In the genomic region with DNA sequence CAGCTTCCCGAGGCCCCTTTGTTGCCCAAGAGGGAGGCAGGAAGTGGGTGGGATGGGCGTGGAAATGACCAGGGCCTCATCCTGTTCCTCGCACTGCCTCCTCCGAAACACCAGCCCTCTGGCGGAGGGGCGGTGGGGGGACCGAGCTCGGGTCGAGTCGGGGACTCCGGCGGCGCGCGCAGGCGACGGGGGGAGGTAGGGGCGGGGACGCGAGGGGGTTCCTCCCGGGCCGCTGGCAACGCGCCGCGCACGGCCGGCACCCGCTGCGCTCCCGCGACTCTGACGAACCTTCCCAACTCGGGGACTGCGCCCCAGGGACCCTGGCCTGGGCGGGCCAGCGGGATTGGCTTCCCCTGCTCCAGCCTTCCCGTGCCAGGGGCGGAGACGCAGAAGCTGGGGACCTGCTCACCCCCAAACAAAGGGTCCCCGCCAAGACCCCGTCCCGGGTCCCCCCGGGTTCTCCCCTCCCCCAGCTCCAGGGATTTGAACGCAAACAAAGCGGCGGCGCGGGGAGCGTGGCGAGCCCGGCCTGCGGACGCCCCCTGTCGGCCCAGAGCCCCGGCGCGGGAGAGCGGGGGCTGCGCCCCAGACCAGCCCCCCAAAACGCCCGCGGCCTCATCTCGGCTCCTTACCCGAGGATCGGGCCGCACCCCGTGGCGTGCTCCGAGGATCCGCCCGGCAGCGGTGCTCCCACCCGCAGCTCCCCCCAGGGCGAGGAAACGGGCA, we compare ENCODE assay signal across 8 cellular contexts. TPM values are rescaled to one million over a fixed set of nuclear protein-coding genes. Genes with fewer than 3 reads are reported as not detected.
DNase-seq lines count a peak whose midpoint lies in the region; ATAC-seq and FAIRE-seq lines count a peak whose summit lies in the region.

No MANE protein-coding gene starts in this region.

- H3K4me1 ChIP-seq in trophoblast cell (ENCODE audit: control insufficient read depth in 1 of 2, insufficient read depth in 2 of 2, low read length in 2 of 2), result peaks cover 31 to 37% of the 10 kb centered on the region in 2 experiments

- FAIRE-seq in GM19239 (lab: Jason Lieb, UNC), result peak; percentile 63

- H3K9ac ChIP-seq in trophoblast cell (ENCODE audit: low read length), result peak overlapping the region; percentile 97

- H3K4me3 ChIP-seq in trophoblast cell (ENCODE audit: low read depth, low read length), result peak overlapping the region; percentile 91

- peaks cover 48% of the 10 kb centered on the region for H3K79me2 ChIP-seq in trophoblast cell (ENCODE audit: control insufficient read depth, insufficient read depth, low read length, poor library complexity)

- peak overlapping the region; percentile 100 for H3K4ac ChIP-seq in trophoblast cell (ENCODE audit: low read depth, low read length)

- H2BK5ac ChIP-seq in trophoblast cell (ENCODE audit: low read depth, low read length, poor library complexity), result peak overlapping the region; percentile 99

- no peaks in the 10 kb centered on the region for H3K27me3 ChIP-seq in trophoblast cell (ENCODE audit: insufficient read depth, low read length)

- peak overlapping the region; percentile 91 for H4K8ac ChIP-seq in trophoblast cell (ENCODE audit: low read depth, low read length)

- peak overlapping the region; percentile 76 for H4K12ac ChIP-seq in trophoblast cell (ENCODE audit: low read depth, low read length)

- peaks cover 2% of the 10 kb centered on the region for H3K9me3 ChIP-seq in trophoblast cell (ENCODE audit: insufficient read depth, low read depth, low read length)

- peak overlapping the region; percentile 98 for H4K91ac ChIP-seq in trophoblast cell (ENCODE audit: low read depth, low read length)

- H2AFZ ChIP-seq in trophoblast cell (ENCODE audit: insufficient read depth, low read length, poor library complexity), result peak overlapping the region; percentile 64

- H3K18ac ChIP-seq in trophoblast cell (ENCODE audit: low read length), result peak overlapping the region; percentile 97

- in situ Hi-C loops in KBM-7 (cut with MboI; ENCODE audit: low pct_unique_long_range_greater_than_20kb, low sequenced_read_pairs) (no loop called here), SK-MEL-5 (cut with HindIII; ENCODE audit: low pct_unique_long_range_greater_than_20kb, low sequenced_read_pairs) (no loop called here)

- peaks cover 40 to 48% of the 10 kb centered on the region in 2 experiments for H3K36me3 ChIP-seq in trophoblast cell (ENCODE audit: control insufficient read depth in 1 of 2, insufficient read depth in 2 of 2, low read length in 2 of 2)

- intact Hi-C loops in left cardiac atrium (cut with DNase I), result no loop called here

- H3K79me1 ChIP-seq in trophoblast cell (ENCODE audit: low read length), result peaks cover 47% of the 10 kb centered on the region

- peak overlapping the region; percentile 83 for H3K4me2 ChIP-seq in trophoblast cell (ENCODE audit: low read length)

- peak; percentile 72 to 80 for ATAC-seq in left cardiac atrium
- no peak for ATAC-seq in HG03457 (IDR thresholded peaks at IDR 0.05; ENCODE audit: unreplicated experiment)

- no peak overlapping the region for H2BK12ac ChIP-seq in trophoblast cell (ENCODE audit: low read length)

- H3K27ac ChIP-seq in trophoblast cell (ENCODE audit: low read depth, low read length), result peak overlapping the region; percentile 93

- H3K14ac ChIP-seq in trophoblast cell (ENCODE audit: low read length), result peak overlapping the region; percentile 99

- peak overlapping the region; percentile 84 for H2AK5ac ChIP-seq in trophoblast cell (ENCODE audit: low read length)

- H2BK120ac ChIP-seq in trophoblast cell (ENCODE audit: insufficient read depth, low read length, poor library complexity), result peak overlapping the region; percentile 98

- H3K23ac ChIP-seq in trophoblast cell (ENCODE audit: low read length), result no peak overlapping the region

- DNase-seq in CD1c-positive myeloid dendritic cell (ENCODE audit: extremely low spot score) (peak; percentile 59), GM19239 (ENCODE audit: insufficient read length, low spot score) (peak; percentile 85), KBM-7 (peak; percentile 86), SK-MEL-5 (ENCODE audit: low read depth, low spot score) (peak; percentile 86), amygdala (lab: John Stamatoyannopoulos, UW) (peak in 43 of 56 donors; percentile 34 to 84 (median 72)), left cardiac atrium (peak; percentile 93), trophoblast cell (peak in 1 of 2 donors; percentile 59)

- WGBS in trophoblast cell (ENCODE audit: extremely low coverage, insufficient coverage, insufficient read length), result no CpG with 5 or more reads among the region's 76 CpGs

RNA-seq across cellular contexts. Expression of a gene that starts 1.2 kb away (rescaled TPM):
- 42.7 and 51.4 TPM in 2 replicates for total RNA-seq in SK-MEL-5 (2014; rRNA removed; shearing (Covaris generic))
- 55.6 and 70.5 TPM in 2 replicates for polyA plus RNA-seq in SK-MEL-5 (2015; cell fraction: cytosol; rRNA removed)
- polyA plus RNA-seq in SK-MEL-5 (2015; cell fraction: nucleus; rRNA removed), result 140 and 151 TPM in 2 replicates
- 10 to 100 TPM; 22.1 to 24.8 TPM for total RNA-seq in left cardiac atrium
- polyA plus RNA-seq in trophoblast cell (2013), result 157 and 161 TPM in 2 replicates

RNA-seq across cellular contexts. Expression of a gene that starts 10.9 kb away (rescaled TPM):
- total RNA-seq in SK-MEL-5 (2014; rRNA removed; shearing (Covaris generic)), result 10.1 and 14.0 TPM in 2 replicates
- 21.4 and 31.6 TPM in 2 replicates for polyA plus RNA-seq in SK-MEL-5 (2015; cell fraction: cytosol; rRNA removed)
- 20.1 and 32.3 TPM in 2 replicates for polyA plus RNA-seq in SK-MEL-5 (2015; cell fraction: nucleus; rRNA removed)
- 10 to 100 TPM; 11.9 to 12.4 TPM for total RNA-seq in left cardiac atrium
- polyA plus RNA-seq in trophoblast cell (2013), result 32.8 and 33.4 TPM in 2 replicates

RNA-seq across cellular contexts. Expression of a gene that starts 24.9 kb away (rescaled TPM):
- total RNA-seq in SK-MEL-5 (2014; rRNA removed; shearing (Covaris generic)), result 1.8 and 4.0 TPM in 2 replicates
- 1.9 and 2.0 TPM in 2 replicates for polyA plus RNA-seq in SK-MEL-5 (2015; cell fraction: cytosol; rRNA removed)
- 13.6 and 29.5 TPM in 2 replicates for polyA plus RNA-seq in SK-MEL-5 (2015; cell fraction: nucleus; rRNA removed)
- total RNA-seq in left cardiac atrium, result 10 to 100 TPM; 18.4 to 24.7 TPM
- 4.5 and 4.7 TPM in 2 replicates for polyA plus RNA-seq in trophoblast cell (2013)

RNA-seq across cellular contexts. Expression of a gene that starts 52.6 kb away (rescaled TPM):
- 3.7 and 4.3 TPM in 2 replicates for total RNA-seq in SK-MEL-5 (2014; rRNA removed; shearing (Covaris generic))
- 12.4 and 13.9 TPM in 2 replicates for polyA plus RNA-seq in SK-MEL-5 (2015; cell fraction: cytosol; rRNA removed)
- polyA plus RNA-seq in SK-MEL-5 (2015; cell fraction: nucleus; rRNA removed), result 7.2 and 8.1 TPM in 2 replicates
- total RNA-seq in left cardiac atrium, result 10 to 100 TPM in 1 of 2 donors, 1 to 10 TPM in 1; 9.6 to 10.3 TPM
- 13.3 and 13.9 TPM in 2 replicates for polyA plus RNA-seq in trophoblast cell (2013)
